In genomic region chr14:100340454-100340813, GRCh38 we compare ENCODE assay signal across 10 cellular contexts. TPM values are rescaled to one million over a fixed set of nuclear protein-coding genes. Genes with fewer than 3 reads are reported as not detected.
DNase-seq lines count a peak whose midpoint lies in the region; ATAC-seq and TF ChIP-seq lines count a peak whose summit lies in the region.
"Had no signal": no experiment of that assay in that cellular context is flagged by ENCODE, and none has a peak within 500 bp of the region (broad histone marks: within the 10 kb centered on the region; RNA-seq: fewer than 3 reads in every experiment).

No MANE protein-coding gene starts in this region.

- peaks cover 7 to 34% of the 10 kb centered on the region in 2 donors for H3K4me1 ChIP-seq in left lung

- H3K27ac ChIP-seq in left lung (peak overlapping the region; percentile 78 to 91), substantia nigra (ENCODE audit: low read depth, low read length, poor library complexity, severe bottlenecking) (peak overlapping the region; percentile 42)

- peak overlapping the region; percentile 33 for H3K27ac Mint-ChIP-seq in activated CD4-positive, alpha-beta T cell treated with anti-CD3 and anti-CD28 coated beads, Interleukin-2, amount 10 ng/mL, durations not matched to agents 7 days and 5 days
- peak overlapping the region; percentile 36 for H3K27ac Mint-ChIP-seq in activated naive CD8-positive, alpha-beta T cell treated with anti-CD3 and anti-CD28 coated beads, Interleukin-2, amount 50 U/mL, for 24 hours

- no peak for TF ChIP-seq CTCF in left lung (IDR thresholded peaks at IDR 0.05)

- no peak overlapping the region for H3K4me3 Mint-ChIP-seq in activated CD4-positive, alpha-beta T cell treated with anti-CD3 and anti-CD28 coated beads, Interleukin-2, amount 10 ng/mL, durations not matched to agents 7 days and 5 days
- no peak overlapping the region for H3K4me3 Mint-ChIP-seq in activated naive CD8-positive, alpha-beta T cell treated with anti-CD3 and anti-CD28 coated beads, Interleukin-2, amount 50 U/mL, for 24 hours

- no peaks in the 10 kb centered on the region for H3K9me3 Mint-ChIP-seq in activated CD4-positive, alpha-beta T cell treated with anti-CD3 and anti-CD28 coated beads, Interleukin-2, amount 10 ng/mL, durations not matched to agents 7 days and 5 days
- H3K9me3 Mint-ChIP-seq in activated naive CD8-positive, alpha-beta T cell treated with anti-CD3 and anti-CD28 coated beads, Interleukin-2, amount 50 U/mL, for 24 hours: no peaks in the 10 kb centered on the region

- H3K27me3 Mint-ChIP-seq in activated CD4-positive, alpha-beta T cell treated with anti-CD3 and anti-CD28 coated beads, Interleukin-2, amount 10 ng/mL, durations not matched to agents 7 days and 5 days: no peaks in the 10 kb centered on the region
- H3K27me3 Mint-ChIP-seq in activated naive CD8-positive, alpha-beta T cell treated with anti-CD3 and anti-CD28 coated beads, Interleukin-2, amount 50 U/mL, for 24 hours: no peaks in the 10 kb centered on the region

- POLR2A ChIA-PET in activated CD4-positive, alpha-beta T cell treated with anti-CD3 and anti-CD28 coated beads, Interleukin-2, amount 10 ng/mL, durations not matched to agents 7 days and 5 days (lab: Charles Lee): no interaction called here

- peaks cover 0 to 78% of the 10 kb centered on the region in 2 donors for H3K36me3 ChIP-seq in left lung

- intact Hi-C loops in left lung (cut with DNase I): no loop called here

- no peak overlapping the region for H3K4me3 ChIP-seq in left lung

- CTCF ChIA-PET in activated CD4-positive, alpha-beta T cell treated with anti-CD3 and anti-CD28 coated beads, Interleukin-2, amount 10 ng/mL, durations not matched to agents 7 days and 5 days (lab: Charles Lee): interaction anchor here (0.8 to 1.9 kb wide), 6 partner anchors 9 to 305 kb away, joined by 3 to 4 read pairs (median 4); a partner anchor contains a TSS

- no peak for DNase-seq in activated CD4-positive, alpha-beta T cell treated with anti-CD3 and anti-CD28 coated beads, Interleukin-2, amount 10 ng/mL, durations not matched to agents 7 days and 5 days
- no peak for DNase-seq in activated CD4-positive, alpha-beta T cell treated with anti-CD3 and anti-CD28 coated beads for 4 hours
- DNase-seq in activated naive CD8-positive, alpha-beta T cell treated with anti-CD3 and anti-CD28 coated beads, Interleukin-2, amount 50 U/mL, for 24 hours: peak; percentile 0
- DNase-seq in left lung: no peak
- no peak for DNase-seq in substantia nigra (lab: John Stamatoyannopoulos, UW)
- DNase-seq in HPDE6-E6E7 (ENCODE audit: extremely low spot score): no peak
- DNase-seq in NCI-H510A treated with DMSO at 0.1 percent for 48 hours (lab: John Stamatoyannopoulos, UW): no peak
- DNase-seq: mesendoderm, NCI-H2029 had no signal

- H3K9me3 ChIP-seq in left lung: no peaks in the 10 kb centered on the region

- H3K4me1 Mint-ChIP-seq in activated CD4-positive, alpha-beta T cell treated with anti-CD3 and anti-CD28 coated beads, Interleukin-2, amount 10 ng/mL, durations not matched to agents 7 days and 5 days: peaks cover 26% of the 10 kb centered on the region
- peaks cover 28% of the 10 kb centered on the region for H3K4me1 Mint-ChIP-seq in activated naive CD8-positive, alpha-beta T cell treated with anti-CD3 and anti-CD28 coated beads, Interleukin-2, amount 50 U/mL, for 24 hours

- ATAC-seq in activated naive CD8-positive, alpha-beta T cell treated with anti-CD3 and anti-CD28 coated beads, Interleukin-2, amount 50 U/mL, for 24 hours: no peak
- ATAC-seq in left lung: no peak
- no peak for ATAC-seq in HG02623 (IDR thresholded peaks at IDR 0.05; ENCODE audit: unreplicated experiment)

- H3K27me3 ChIP-seq in left lung: no peaks in the 10 kb centered on the region

- peaks cover 49% of the 10 kb centered on the region for H3K36me3 Mint-ChIP-seq in activated CD4-positive, alpha-beta T cell treated with anti-CD3 and anti-CD28 coated beads, Interleukin-2, amount 10 ng/mL, durations not matched to agents 7 days and 5 days (ENCODE audit: low read depth)
- peaks cover 69% of the 10 kb centered on the region for H3K36me3 Mint-ChIP-seq in activated naive CD8-positive, alpha-beta T cell treated with anti-CD3 and anti-CD28 coated beads, Interleukin-2, amount 50 U/mL, for 24 hours (ENCODE audit: low read depth)

RNA-seq across cellular contexts. Expression of gene SLC25A47, which starts 17.3 kb away (rescaled TPM):
- not detected for total RNA-seq in activated CD4-positive, alpha-beta T cell treated with anti-CD3 and anti-CD28 coated beads, Interleukin-2, amount 10 ng/mL, durations not matched to agents 7 days and 5 days
- total RNA-seq in left lung: not detected

RNA-seq across cellular contexts. Expression of gene SLC25A29, which starts 34.2 kb away (rescaled TPM):
- 1 to 10 TPM; 1.5 to 2.2 TPM for total RNA-seq in activated CD4-positive, alpha-beta T cell treated with anti-CD3 and anti-CD28 coated beads, Interleukin-2, amount 10 ng/mL, durations not matched to agents 7 days and 5 days
- total RNA-seq in left lung: 10 to 100 TPM; 56.0 to 80.1 TPM

RNA-seq across cellular contexts. Expression of gene WDR25, which starts 35.9 kb away (rescaled TPM):
- total RNA-seq in activated CD4-positive, alpha-beta T cell treated with anti-CD3 and anti-CD28 coated beads, Interleukin-2, amount 10 ng/mL, durations not matched to agents 7 days and 5 days: 1 to 10 TPM; 6.8 to 7.0 TPM
- 10 to 100 TPM in 1 of 2 donors, 1 to 10 TPM in 1; 8.4 to 12.1 TPM for total RNA-seq in left lung

Comparison
In these comparisons a context has a peak if more than half of its experiments do, and no peak if none do; other contexts are left out.
1. RNA of gene SLC25A29, which starts 34.2 kb away (total RNA-seq): 56.0 to 80.1 TPM in left lung; 1.5 to 2.2 TPM in activated CD4-positive, alpha-beta T cell treated with anti-CD3 and anti-CD28 coated beads, Interleukin-2, amount 10 ng/mL, durations not matched to agents 7 days and 5 days; every median in the first group is over 10 times any median in the second.